8 cellular contexts compared by ENCODE assay signal in genomic region chr17:78879679-78880186, GRCh38. TPM values are rescaled to one million over a fixed set of nuclear protein-coding genes. Genes with fewer than 3 reads are reported as not detected.
DNase-seq lines count a peak whose midpoint lies in the region; ATAC-seq and TF ChIP-seq lines count a peak whose summit lies in the region.

No MANE protein-coding gene starts in this region.

- 44% methylated on average over 26 of the region's 26 CpGs for WGBS in hepatocyte (ENCODE audit: low lambda C conversion rate, missing lambda C conversion rate)

- H3K27me3 ChIP-seq in adipocyte (replicated peaks; ENCODE audit: control insufficient read depth, insufficient read depth, low read length) (no peaks in the 10 kb centered on the region), hepatocyte (no peaks in the 10 kb centered on the region)

- peak overlapping the region; percentile 54 for H3K4me3 ChIP-seq in adipocyte (ENCODE audit: low read length)
- H3K4me3 ChIP-seq in hepatocyte: no peak overlapping the region

- H3K4me1 ChIP-seq in adipocyte (ENCODE audit: control insufficient read depth, insufficient read depth, low read length): peaks cover 56% of the 10 kb centered on the region
- H3K4me1 ChIP-seq in hepatocyte (ENCODE audit: insufficient read depth): peaks cover 34% of the 10 kb centered on the region

- H3K9ac ChIP-seq in adipocyte (ENCODE audit: low read length): peak overlapping the region; percentile 32

- H2AFZ ChIP-seq in hepatocyte: no peak overlapping the region

- DNase-seq in Kasumi-1 (lab: John Stamatoyannopoulos, UW): peak; percentile 86 to 89
- peak; percentile 97 for DNase-seq in adipocyte (ENCODE audit: low read depth)
- peak; percentile 66 for DNase-seq in hepatocyte (ENCODE audit: low spot score)
- peak; percentile 17 for DNase-seq in stimulated activated CD4-positive, alpha-beta T cell treated with anti-CD3 and anti-CD28 coated beads, Interleukin-4, amount 100 ng/mL, for 1 hour
- DNase-seq in SHP77 treated with DMSO at 0.1 percent for 48 hours (lab: John Stamatoyannopoulos, UW): no peak

- H3K36me3 ChIP-seq in adipocyte (ENCODE audit: control insufficient read depth, insufficient read depth, low read length, severe bottlenecking): peaks cover 10% of the 10 kb centered on the region
- no peaks in the 10 kb centered on the region for H3K36me3 ChIP-seq in hepatocyte (replicated peaks; ENCODE audit: insufficient read depth, low read depth)

- peaks cover 10% of the 10 kb centered on the region for H4K20me1 ChIP-seq in hepatocyte (ENCODE audit: insufficient read depth, poor library complexity, severe bottlenecking)

- peak overlapping the region; percentile 89 for H3K27ac ChIP-seq in hepatocyte

- peaks cover 76% of the 10 kb centered on the region for H3K79me2 ChIP-seq in hepatocyte

- no peak for TF ChIP-seq CTCF in hepatocyte (IDR thresholded peaks at IDR 0.05; ENCODE audit: poor library complexity)

- no peaks in the 10 kb centered on the region for H3K9me3 ChIP-seq in adipocyte (ENCODE audit: control insufficient read depth, low read length)
- H3K9me3 ChIP-seq in hepatocyte (ENCODE audit: low read depth): no peaks in the 10 kb centered on the region

- peak overlapping the region; percentile 67 for H3K4me2 ChIP-seq in hepatocyte

- no peaks in the 10 kb centered on the region for H3K9me2 ChIP-seq in hepatocyte (replicated peaks; ENCODE audit: insufficient read depth)

- no peak for ATAC-seq in GM19397 (IDR thresholded peaks at IDR 0.05; ENCODE audit: unreplicated experiment)
- no peak for ATAC-seq in GM19328 (IDR thresholded peaks at IDR 0.05; ENCODE audit: unreplicated experiment)
- no peak for ATAC-seq in HG03097 (IDR thresholded peaks at IDR 0.05; ENCODE audit: low FRiP score, unreplicated experiment)

RNA-seq across cellular contexts. Expression of gene CEP295NL, which starts 23.3 kb away (rescaled TPM):
- 0.44 and 0.97 TPM in 2 replicates for total RNA-seq in hepatocyte
- 0.17 and 0.91 TPM in 2 replicates for polyA plus RNA-seq in hepatocyte

RNA-seq across cellular contexts. Expression of gene USP36, which starts 39.1 kb away (rescaled TPM):
- total RNA-seq in hepatocyte: 17.7 and 20.9 TPM in 2 replicates
- 26.2 and 31.6 TPM in 2 replicates for polyA plus RNA-seq in hepatocyte

RNA-seq across cellular contexts. Expression of gene TIMP2, which starts 45.5 kb away (rescaled TPM):
- 54.7 and 63.3 TPM in 2 replicates for total RNA-seq in hepatocyte
- polyA plus RNA-seq in hepatocyte: 20.9 and 23.3 TPM in 2 replicates
